8 cellular contexts compared by ENCODE assay signal in the genomic region with DNA sequence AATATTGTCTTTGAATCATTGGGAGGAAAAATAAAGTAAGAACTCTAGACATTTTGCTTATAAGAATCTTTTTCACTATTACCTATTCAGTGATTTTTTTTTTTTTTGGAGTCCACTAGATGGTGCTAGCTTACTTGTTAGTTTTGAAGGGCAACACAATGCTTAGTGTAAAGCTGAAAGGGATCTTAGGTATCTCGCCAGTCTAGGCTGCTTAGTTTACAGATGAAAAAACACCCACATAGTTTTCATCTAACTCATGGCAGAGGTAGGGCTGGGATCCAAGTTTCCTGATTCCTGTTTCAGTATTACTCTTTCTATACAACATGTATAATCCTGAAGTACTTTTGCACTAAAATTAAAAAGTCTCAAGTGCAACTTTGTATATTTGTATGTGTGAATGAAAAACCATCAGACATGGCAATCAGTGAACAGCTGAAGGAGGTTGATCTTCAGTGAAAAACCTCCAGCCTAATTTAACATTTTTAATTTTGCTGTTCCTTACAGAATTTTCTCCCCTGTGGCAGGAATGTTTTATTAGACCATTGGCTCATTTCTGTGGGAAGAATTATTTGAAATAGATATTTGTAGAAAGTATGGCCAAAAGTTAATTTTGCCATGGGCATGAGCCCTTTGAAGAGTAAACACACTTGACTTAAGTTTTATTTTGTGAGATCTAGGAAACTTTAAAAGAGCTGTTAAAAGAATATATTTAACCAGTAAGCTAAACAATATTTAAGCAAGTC. TPM values are rescaled to one million over a fixed set of nuclear protein-coding genes. Genes with fewer than 3 reads are reported as not detected.
DNase-seq lines count a peak whose midpoint lies in the region; ATAC-seq and TF ChIP-seq lines count a peak whose summit lies in the region.

No MANE protein-coding gene starts in this region.

- H3K79me2 ChIP-seq in PC-9 (ENCODE audit: low read depth): no peaks in the 10 kb centered on the region
- no peaks in the 10 kb centered on the region for H3K79me2 ChIP-seq in trophoblast cell (ENCODE audit: control insufficient read depth, insufficient read depth, low read length, poor library complexity)

- DNase-seq in ELF-1 (ENCODE audit: low read depth, low spot score) (peak; percentile 13), LNCaP clone FGC (ENCODE audit: low read depth) (peak; percentile 26), PC-9 (peak; percentile 41 to 85), erythroblast (lab: John Stamatoyannopoulos, UW) (peak; percentile 4 to 13), trophoblast cell (peak; percentile 5 to 66), GM19240 (ENCODE audit: insufficient read length, low spot score) (no peak)
- no peak for DNase-seq in stimulated activated CD4-positive, alpha-beta T cell treated with anti-CD3 and anti-CD28 coated beads, Interleukin-1b, Interleukin-23, amount 100 ng/mL, for 48 hours

- ATAC-seq in GM21723 (IDR thresholded peaks at IDR 0.05; ENCODE audit: unreplicated experiment): peak; percentile 85

- H3K36me3 ChIP-seq in PC-9 (ENCODE audit: low read depth): no peaks in the 10 kb centered on the region
- H3K36me3 ChIP-seq in trophoblast cell (ENCODE audit: control insufficient read depth in 1 of 2, insufficient read depth in 2 of 2, low read length in 2 of 2): no peaks in the 10 kb centered on the region

- H4K8ac ChIP-seq in trophoblast cell (ENCODE audit: low read depth, low read length): no peak overlapping the region

- WGBS in trophoblast cell (ENCODE audit: extremely low coverage, insufficient coverage, insufficient read length): no CpG with 5 or more reads among the region's 1 CpG

- no peaks in the 10 kb centered on the region for H3K79me1 ChIP-seq in trophoblast cell (ENCODE audit: low read length)

- H3K4ac ChIP-seq in trophoblast cell (ENCODE audit: low read depth, low read length): no peak overlapping the region

- no peaks in the 10 kb centered on the region for H4K20me1 ChIP-seq in PC-9 (ENCODE audit: insufficient read depth)

- TF ChIP-seq POLR2A in erythroblast (IDR thresholded peaks at IDR 0.05; ENCODE audit: low read length): no peak

- H3K23ac ChIP-seq in trophoblast cell (ENCODE audit: low read length): no peak overlapping the region

- H4K91ac ChIP-seq in trophoblast cell (ENCODE audit: low read depth, low read length): no peak overlapping the region

- H2AK5ac ChIP-seq in trophoblast cell (ENCODE audit: low read length): no peak overlapping the region

- no peaks in the 10 kb centered on the region for H3K9me2 ChIP-seq in PC-9 (ENCODE audit: insufficient read depth)

- H3K4me3 ChIP-seq in LNCaP clone FGC (ENCODE audit: low read depth, low read length) (no peak overlapping the region), PC-9 (no peak overlapping the region), trophoblast cell (ENCODE audit: low read depth, low read length) (no peak overlapping the region)

- H3K14ac ChIP-seq in trophoblast cell (ENCODE audit: low read length): no peak overlapping the region

- no peak overlapping the region for H3K18ac ChIP-seq in trophoblast cell (ENCODE audit: low read length)

- H3K4me2 ChIP-seq in PC-9 (peak overlapping the region; percentile 27; the same call in 1 of the 2 replicates), trophoblast cell (ENCODE audit: low read length) (no peak overlapping the region)

- H3K27ac ChIP-seq in PC-9 (no peak overlapping the region), trophoblast cell (ENCODE audit: low read depth, low read length) (no peak overlapping the region)

- H3K27me3 ChIP-seq in PC-9 (ENCODE audit: insufficient read depth, low read depth) (no peaks in the 10 kb centered on the region), trophoblast cell (ENCODE audit: insufficient read depth, low read length) (no peaks in the 10 kb centered on the region)

- intact Hi-C loops in PC-9 (cut with micrococcal nuclease; ENCODE audit: unreplicated experiment): loop anchor here (1.0 to 10.0 kb wide), 6 partner anchors 228 to 845 kb away; a partner anchor contains a TSS

- CTCF ChIA-PET in PC-9 (lab: Charles Lee): interaction anchor here (0.5 to 0.9 kb wide), 4 partner anchors 274 to 790 kb away, joined by 3 read pairs; no protein-coding TSS in a partner anchor

- no peak overlapping the region for H4K12ac ChIP-seq in trophoblast cell (ENCODE audit: low read depth, low read length)

- H2AFZ ChIP-seq in PC-9: no peak overlapping the region
- H2AFZ ChIP-seq in trophoblast cell (ENCODE audit: insufficient read depth, low read length, poor library complexity): no peak overlapping the region

- no peak overlapping the region for H3K9ac ChIP-seq in trophoblast cell (ENCODE audit: low read length)

- no peak overlapping the region for H2BK5ac ChIP-seq in trophoblast cell (ENCODE audit: low read depth, low read length, poor library complexity)

- H2BK120ac ChIP-seq in trophoblast cell (ENCODE audit: insufficient read depth, low read length, poor library complexity): no peak overlapping the region

- BruUV-seq in PC-9 (replicated peaks; lab: Mats Ljungman, UMichigan): no TSS peak

- POLR2A ChIA-PET in PC-9 (lab: Charles Lee; ENCODE audit: unreplicated experiment): no interaction called here

- H2BK12ac ChIP-seq in trophoblast cell (ENCODE audit: low read length): no peak overlapping the region

- TF ChIP-seq CTCF in LNCaP clone FGC (IDR thresholded peaks at IDR 0.05; ENCODE audit: control insufficient read depth, extremely low read depth, insufficient read depth): peak; percentile 65
- TF ChIP-seq CTCF in PC-9 (conservative IDR thresholded peaks at IDR 0.05): peak; percentile 64

- no peaks in the 10 kb centered on the region for H3K4me1 ChIP-seq in PC-9 (replicated peaks; ENCODE audit: insufficient read depth)
- no peaks in the 10 kb centered on the region for H3K4me1 ChIP-seq in trophoblast cell (ENCODE audit: control insufficient read depth in 1 of 2, insufficient read depth in 2 of 2, low read length in 2 of 2)

- H3K9me3 ChIP-seq in PC-9 (ENCODE audit: insufficient read depth, low read depth) (no peaks in the 10 kb centered on the region), trophoblast cell (ENCODE audit: insufficient read depth, low read depth, low read length) (no peaks in the 10 kb centered on the region)

- H3F3A ChIP-seq in PC-9 (ENCODE audit: insufficient read depth, low read depth): no peaks in the 10 kb centered on the region

RNA-seq across cellular contexts. Expression of a gene that starts 40.7 kb away (rescaled TPM):
- 4.2 and 5.2 TPM in 2 replicates for total RNA-seq in PC-9 (2021)
- polyA plus RNA-seq in trophoblast cell (2013): 0.99 and 1.2 TPM in 2 replicates

RNA-seq across cellular contexts. Expression of a gene that starts 40.8 kb away (rescaled TPM):
- not detected in 2 replicates for total RNA-seq in PC-9 (2021)
- polyA plus RNA-seq in trophoblast cell (2013): 0.01 and 0.04 TPM in 2 replicates

Comparison
In these comparisons a context has a peak if more than half of its experiments do, and no peak if none do; other contexts are left out.
1. DNase-seq: peak in ELF-1 (single experiment), LNCaP clone FGC (single experiment), PC-9 (2 of 2), erythroblast (2 of 2) and trophoblast cell (2 of 2); none in stimulated activated CD4-positive, alpha-beta T cell treated with anti-CD3 and anti-CD28 coated beads, Interleukin-1b, Interleukin-23, amount 100 ng/mL, for 48 hours (single experiment) and GM19240 (single experiment).